ENCODE assay signal across 18 cellular contexts in the genomic region with DNA sequence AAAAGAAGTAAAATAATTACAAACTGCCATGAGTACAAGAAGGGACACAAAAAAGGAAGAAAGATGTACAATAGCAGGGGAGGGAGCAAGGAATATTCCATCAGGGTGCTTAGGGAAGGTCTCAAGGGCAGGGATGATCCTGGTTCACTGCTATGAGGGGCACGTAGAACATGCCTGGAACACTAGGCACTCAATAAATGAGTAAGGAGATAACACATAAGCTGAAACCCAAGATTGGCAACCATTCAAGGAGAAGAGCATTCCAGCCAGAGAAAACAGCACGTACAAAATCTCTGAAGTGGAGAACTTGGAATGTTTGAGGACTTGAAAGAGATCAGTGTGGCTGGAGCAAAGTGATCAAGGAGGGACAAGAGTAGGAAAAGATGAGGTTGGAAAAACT.
A peak's percentile ranks its signal among the peaks of the same experiment; 100 is the strongest.
DNase-seq lines count a peak whose midpoint lies in the region; ATAC-seq, FAIRE-seq and TF ChIP-seq lines count a peak whose summit lies in the region.
"Had no signal": no experiment of that assay in that cellular context is flagged by ENCODE, and none has a peak within 500 bp of the region (broad histone marks: within the 10 kb centered on the region; RNA-seq: fewer than 3 reads in every experiment).

No MANE protein-coding gene starts in this region.

- no peaks in the 10 kb centered on the region for H3K27me3 ChIP-seq in keratinocyte (ENCODE audit: control insufficient read depth, extremely low read depth, insufficient read depth, low read length)
- no peaks in the 10 kb centered on the region for H3K27me3 ChIP-seq in WERI-Rb-1 (ENCODE audit: insufficient read depth, low read depth, severe bottlenecking)
- no peaks in the 10 kb centered on the region for H3K27me3 ChIP-seq in esophagus squamous epithelium

- 48 to 52% methylated on average over 2 of the region's 2 CpGs for WGBS in esophagus squamous epithelium, 2 donors

- ATAC-seq in GM18511 (IDR thresholded peaks at IDR 0.05; ENCODE audit: unreplicated experiment) (no peak), GM21576 (IDR thresholded peaks at IDR 0.05; ENCODE audit: unreplicated experiment) (no peak)
- ATAC-seq: activated CD4-positive, CD25-positive, alpha-beta regulatory T cell treated with anti-CD3 and anti-CD28 coated beads, Interleukin-2, amount 50 U/mL, for 24 hours; K562; naive thymus-derived CD8-positive, alpha-beta T cell had no signal

- intact Hi-C loops in esophagus squamous epithelium (cut with DNase I) = no loop called here

- H3K4me3 ChIP-seq in AG04449 (ENCODE audit: low read depth, low read length) (no peak overlapping the region), cardiac fibroblast (replicated peaks in 1 of 2; ENCODE audit: low read depth in 2 of 2, low read length in 2 of 2) (no peak overlapping the region), keratinocyte (ENCODE audit: control insufficient read depth in 2 of 3, extremely low read depth in 1 of 3, insufficient read depth in 2 of 3, low read depth in 1 of 3, low read length in 3 of 3) (no peak overlapping the region), WERI-Rb-1 (ENCODE audit: low read depth, low read length) (no peak overlapping the region), esophagus squamous epithelium (no peak overlapping the region)
- H3K4me3 ChIP-seq: K562, psoas muscle had no signal

- peak; percentile 9 for FAIRE-seq in HTR-8/SVneo (lab: Jason Lieb, UNC)
- FAIRE-seq in keratinocyte (lab: Jason Lieb, UNC) = no peak
- FAIRE-seq: K562 had no signal

- H3K9ac ChIP-seq in keratinocyte (ENCODE audit: control insufficient read depth, extremely low read depth, insufficient read depth, low read length) = no peak overlapping the region

- H2AFZ ChIP-seq in keratinocyte (ENCODE audit: control insufficient read depth, low read length) = peak overlapping the region; percentile 54

- POLR2A ChIA-PET in AG04449 (lab: Yijun Ruan, JAX) = no interaction called here

- DNase-seq in AG04449 (ENCODE audit: low read depth, low spot score) = peak; percentile 36
- DNase-seq in HTR-8/SVneo (ENCODE audit: insufficient read length, low spot score) = no peak
- DNase-seq in cardiac fibroblast (ENCODE audit: low read depth in 2 of 2) = peak; percentile 59 to 63
- no peak for DNase-seq in keratinocyte (ENCODE audit: low read depth, low spot score)
- DNase-seq in WERI-Rb-1 = no peak
- DNase-seq in esophagus squamous epithelium (lab: John Stamatoyannopoulos, UW) = no peak
- DNase-seq: ACHN; activated effector memory CD4-positive, alpha-beta T cell treated with anti-CD3 and anti-CD28 coated beads, Interleukin-2, amount 50 U/mL, for 16 hours; dermis blood vessel endothelial cell; naive thymus-derived CD8-positive, alpha-beta T cell; NCI-H1417 treated with DMSO at 0.1 percent for 48 hours; NCI-H2227 treated with DMSO at 0.1 percent for 48 hours; psoas muscle; stimulated activated naive CD4-positive, alpha-beta T cell treated with Interleukin-2 at 50 U/mL for 16 hours had no signal

- no peaks in the 10 kb centered on the region for H4K20me1 ChIP-seq in keratinocyte (ENCODE audit: control insufficient read depth, extremely low read depth, insufficient read depth, low read length)

- TF ChIP-seq CTCF in AG04449 (IDR thresholded peaks at IDR 0.05; ENCODE audit: insufficient read depth, low read length, missing control alignments) (no peak), cardiac fibroblast (IDR thresholded peaks at IDR 0.05; ENCODE audit: low read depth, low read length) (no peak), keratinocyte (optimal IDR thresholded peaks at IDR 0.05 in 1 of 3, IDR thresholded peaks at IDR 0.05 in 1 of 3, conservative IDR thresholded peaks at IDR 0.05 in 1 of 3; ENCODE audit: extremely low read depth in 1 of 3, insufficient read depth in 2 of 3, low read length in 3 of 3) (no peak), WERI-Rb-1 (IDR thresholded peaks at IDR 0.05; ENCODE audit: low read depth, low read length) (no peak), esophagus squamous epithelium (IDR thresholded peaks at IDR 0.05) (no peak)

- CTCF ChIA-PET in AG04449 (lab: Yijun Ruan, JAX) = no interaction called here

- H3K27ac ChIP-seq in keratinocyte (ENCODE audit: control insufficient read depth, insufficient read depth, low read length) (no peak overlapping the region), WERI-Rb-1 (no peak overlapping the region), esophagus squamous epithelium (no peak overlapping the region)
- H3K27ac ChIP-seq: psoas muscle had no signal

- H3K4me1 ChIP-seq in keratinocyte (ENCODE audit: control insufficient read depth, extremely low read depth, insufficient read depth, low read length) (no peaks in the 10 kb centered on the region), esophagus squamous epithelium (no peaks in the 10 kb centered on the region)
- H3K4me1 ChIP-seq: psoas muscle had no signal

- no peak overlapping the region for H3K4me2 ChIP-seq in keratinocyte (ENCODE audit: control insufficient read depth, extremely low read depth, insufficient read depth, low read depth, low read length)

- no peak for TF ChIP-seq POLR2A in esophagus squamous epithelium (IDR thresholded peaks at IDR 0.05)

- H3K9me1 ChIP-seq in keratinocyte (ENCODE audit: control insufficient read depth, extremely low read depth, insufficient read depth, low read length) = no peaks in the 10 kb centered on the region

- dilution Hi-C loops in keratinocyte (cut with MboI; ENCODE audit: extremely low pct_ligation_motif_present, low sequenced_read_pairs) = no loop called here

- H3K9me3 ChIP-seq in keratinocyte (ENCODE audit: control insufficient read depth, low read depth, low read length) (no peaks in the 10 kb centered on the region), WERI-Rb-1 (ENCODE audit: severe bottlenecking) (no peaks in the 10 kb centered on the region), esophagus squamous epithelium (peaks cover 0 to 8% (median 0%) of the 10 kb centered on the region in 3 donors)

- H3K36me3 ChIP-seq in keratinocyte (ENCODE audit: control insufficient read depth in 2 of 2, extremely low read depth in 1 of 2, insufficient read depth in 2 of 2, low read length in 2 of 2) (no peaks in the 10 kb centered on the region), WERI-Rb-1 (no peaks in the 10 kb centered on the region), esophagus squamous epithelium (no peaks in the 10 kb centered on the region)

- no peaks in the 10 kb centered on the region for H3K79me2 ChIP-seq in keratinocyte (ENCODE audit: control insufficient read depth, insufficient read depth, low read length)

Comparison
In these comparisons a context has a peak if more than half of its experiments do, and no peak if none do; other contexts are left out.
1. DNase-seq: peak in AG04449 (single experiment) and cardiac fibroblast (2 of 2); none in HTR-8/SVneo (single experiment), keratinocyte (single experiment), WERI-Rb-1 (single experiment) and esophagus squamous epithelium (single experiment).